ENCODE assay signal across 12 cellular contexts in genomic region chr3:154795582-154795981, GRCh38.
DNase-seq lines count a peak whose midpoint lies in the region; ATAC-seq, FAIRE-seq and TF ChIP-seq lines count a peak whose summit lies in the region.
"Had no signal": no experiment of that assay in that cellular context is flagged by ENCODE, and none has a peak within 500 bp of the region (broad histone marks: within the 10 kb centered on the region; RNA-seq: fewer than 3 reads in every experiment).

No MANE protein-coding gene starts in this region.

- dilution Hi-C loops in keratinocyte (cut with MboI; ENCODE audit: extremely low pct_ligation_motif_present, low sequenced_read_pairs) = loop anchor here (25.0 kb wide), 1 partner anchor 542 kb away; no protein-coding TSS in a partner anchor

- peak overlapping the region; percentile 70 for H3K27ac ChIP-seq in ACC112 (ENCODE audit: low read depth, low read length)
- peak overlapping the region; percentile 94 for H3K27ac ChIP-seq in brain microvascular endothelial cell
- no peak overlapping the region for H3K27ac ChIP-seq in keratinocyte (ENCODE audit: control insufficient read depth, insufficient read depth, low read length)
- H3K27ac ChIP-seq: vagina, VCaP had no signal

- no peaks in the 10 kb centered on the region for H3K27me3 ChIP-seq in ACC112 (ENCODE audit: insufficient read depth, low read length)
- no peaks in the 10 kb centered on the region for H3K27me3 ChIP-seq in brain microvascular endothelial cell (replicated peaks)
- no peaks in the 10 kb centered on the region for H3K27me3 ChIP-seq in keratinocyte (ENCODE audit: control insufficient read depth, extremely low read depth, insufficient read depth, low read length)
- H3K27me3 ChIP-seq: vagina had no signal

- H3K4me3 ChIP-seq in ACC112 (ENCODE audit: low read depth, low read length) = no peak overlapping the region
- H3K4me3 ChIP-seq in brain microvascular endothelial cell (ENCODE audit: low read depth, low read length) = no peak overlapping the region
- H3K4me3 ChIP-seq in keratinocyte (ENCODE audit: control insufficient read depth in 2 of 3, extremely low read depth in 1 of 3, insufficient read depth in 2 of 3, low read depth in 1 of 3, low read length in 3 of 3) = no peak overlapping the region
- H3K4me3 ChIP-seq: vagina had no signal

- H3K36me3 ChIP-seq in ACC112 (ENCODE audit: insufficient read depth, low read length) = no peaks in the 10 kb centered on the region
- no peaks in the 10 kb centered on the region for H3K36me3 ChIP-seq in brain microvascular endothelial cell (replicated peaks)
- no peaks in the 10 kb centered on the region for H3K36me3 ChIP-seq in keratinocyte (ENCODE audit: control insufficient read depth in 2 of 2, extremely low read depth in 1 of 2, insufficient read depth in 2 of 2, low read length in 2 of 2)
- H3K36me3 ChIP-seq: vagina had no signal

- H3K79me2 ChIP-seq in ACC112 (ENCODE audit: control insufficient read depth, insufficient read depth, low read length, unreplicated experiment) (no peaks in the 10 kb centered on the region), keratinocyte (ENCODE audit: control insufficient read depth, insufficient read depth, low read length) (no peaks in the 10 kb centered on the region)

- H3K4me1 ChIP-seq in ACC112 (ENCODE audit: control insufficient read depth, insufficient read depth, low read length, unreplicated experiment) (peaks cover 25% of the 10 kb centered on the region), keratinocyte (ENCODE audit: control insufficient read depth, extremely low read depth, insufficient read depth, low read length) (peaks cover 6% of the 10 kb centered on the region)
- H3K4me1 ChIP-seq: vagina had no signal

- FAIRE-seq in keratinocyte (lab: Jason Lieb, UNC) = peak; percentile 90
- FAIRE-seq: kidney had no signal

- H3K9me3 ChIP-seq in keratinocyte (ENCODE audit: control insufficient read depth, low read depth, low read length) = no peaks in the 10 kb centered on the region
- H3K9me3 ChIP-seq: vagina had no signal

- peak overlapping the region; percentile 7 for H3K4me2 ChIP-seq in keratinocyte (ENCODE audit: control insufficient read depth, extremely low read depth, insufficient read depth, low read depth, low read length)

- ATAC-seq in GM18870 (IDR thresholded peaks at IDR 0.05; ENCODE audit: unreplicated experiment) = no peak

- H3K9ac ChIP-seq in keratinocyte (ENCODE audit: control insufficient read depth, extremely low read depth, insufficient read depth, low read length) = no peak overlapping the region

- H2AFZ ChIP-seq in ACC112 (ENCODE audit: low read length, unreplicated experiment) (peak overlapping the region; percentile 67), keratinocyte (ENCODE audit: control insufficient read depth, low read length) (no peak overlapping the region)

- no peak for TF ChIP-seq CTCF in brain microvascular endothelial cell (IDR thresholded peaks at IDR 0.05; ENCODE audit: low read depth, low read length, missing control alignments)
- TF ChIP-seq CTCF in keratinocyte (optimal IDR thresholded peaks at IDR 0.05 in 1 of 3, IDR thresholded peaks at IDR 0.05 in 1 of 3, conservative IDR thresholded peaks at IDR 0.05 in 1 of 3; ENCODE audit: extremely low read depth in 1 of 3, insufficient read depth in 2 of 3, low read length in 3 of 3) = no peak

- H3K9me1 ChIP-seq in keratinocyte (ENCODE audit: control insufficient read depth, extremely low read depth, insufficient read depth, low read length) = no peaks in the 10 kb centered on the region

- in situ Hi-C loops in brain microvascular endothelial cell (cut with HindIII; ENCODE audit: low pct_ligation_motif_present, low sequenced_read_pairs) = no loop called here

- DNase-seq in HK-2 (ENCODE audit: unreplicated experiment) (peak; percentile 57), brain microvascular endothelial cell (peak; percentile 96), keratinocyte (ENCODE audit: low read depth, low spot score) (peak; percentile 69), GOT3 (lab: John Stamatoyannopoulos, UW) (no peak), iPS-NIHi7 (ENCODE audit: extremely low spot score) (no peak)
- DNase-seq in activated naive CD4-positive, alpha-beta T cell (lab: John Stamatoyannopoulos, UW) = no peak
- DNase-seq: C1 segment of cervical spinal cord, kidney had no signal

- no peaks in the 10 kb centered on the region for H4K20me1 ChIP-seq in keratinocyte (ENCODE audit: control insufficient read depth, extremely low read depth, insufficient read depth, low read length)

Comparison
In these comparisons a context has a peak if more than half of its experiments do, and no peak if none do; other contexts are left out.
1. DNase-seq: peak in HK-2 (single experiment), brain microvascular endothelial cell (single experiment) and keratinocyte (single experiment); none in GOT3 (single experiment), activated naive CD4-positive, alpha-beta T cell (0 of 4) and iPS-NIHi7 (single experiment).